Comparison of ENCODE assay signal across 27 cellular contexts in the genomic region with DNA sequence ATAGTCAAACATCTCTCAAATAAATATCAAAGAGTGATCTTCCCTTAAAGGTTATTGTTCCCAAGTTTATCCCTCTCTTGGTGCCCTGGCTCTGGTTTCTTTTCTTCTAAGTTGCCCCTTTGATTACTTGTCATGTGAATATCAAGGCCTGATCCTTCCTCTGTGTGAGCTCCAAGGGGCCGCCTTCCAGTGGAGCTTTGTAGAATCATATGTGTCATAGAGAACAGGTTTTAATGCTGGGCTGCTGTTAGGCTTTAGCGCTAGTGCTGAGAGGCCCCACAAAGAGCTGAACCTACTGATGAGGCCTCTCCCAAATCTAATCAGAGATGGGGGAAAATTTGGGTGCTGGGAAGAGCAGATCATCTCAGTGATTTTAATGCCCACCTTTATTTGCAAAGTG. TPM values are rescaled to one million over a fixed set of nuclear protein-coding genes. Genes with fewer than 3 reads are reported as not detected.
DNase-seq lines count a peak whose midpoint lies in the region; ATAC-seq, FAIRE-seq and TF ChIP-seq lines count a peak whose summit lies in the region.
"Had no signal": no experiment of that assay in that cellular context is flagged by ENCODE, and none has a peak within 500 bp of the region (broad histone marks: within the 10 kb centered on the region; RNA-seq: fewer than 3 reads in every experiment).

No MANE protein-coding gene starts in this region.

- H3K9me3 ChIP-seq in A549 (no peaks in the 10 kb centered on the region), PC-9 (ENCODE audit: insufficient read depth, low read depth) (no peaks in the 10 kb centered on the region), mesodermal cell (ENCODE audit: control insufficient read depth, low read length) (no peaks in the 10 kb centered on the region)
- H3K9me3 ChIP-seq: neutrophil, prostate gland, thoracic aorta, vagina had no signal

- H3K4me1 ChIP-seq in A549 (peaks cover 71% of the 10 kb centered on the region), GM23338 (ENCODE audit: insufficient read depth) (peaks cover 69% of the 10 kb centered on the region), PC-9 (replicated peaks; ENCODE audit: insufficient read depth) (peaks cover 38% of the 10 kb centered on the region), mesodermal cell (ENCODE audit: control insufficient read depth, insufficient read depth, low read length, poor library complexity, severe bottlenecking) (peaks cover 48% of the 10 kb centered on the region)
- H3K4me1 ChIP-seq: prostate gland had no signal

- peaks cover 17% of the 10 kb centered on the region for H3K36me3 Mint-ChIP-seq in GM23338 (ENCODE audit: low read depth)
- peaks cover 2% of the 10 kb centered on the region for H3K36me3 Mint-ChIP-seq in activated CD4-positive, alpha-beta T cell treated with anti-CD3 and anti-CD28 coated beads for 36 hours (ENCODE audit: low read depth)
- peaks cover 10% of the 10 kb centered on the region for H3K36me3 Mint-ChIP-seq in activated naive CD4-positive, alpha-beta T cell treated with anti-CD3 and anti-CD28 coated beads for 36 hours (ENCODE audit: low read depth)

- no peak for TF ChIP-seq POLR2A in A549 (IDR thresholded peaks at IDR 0.05; ENCODE audit: low read length)

- CTCF ChIA-PET in A549 (lab: Yijun Ruan, JAX): no interaction called here
- CTCF ChIA-PET in PC-9 (lab: Charles Lee): no interaction called here
- CTCF ChIA-PET in activated CD4-positive, alpha-beta T cell treated with anti-CD3 and anti-CD28 coated beads for 36 hours (lab: Charles Lee): no interaction called here
- CTCF ChIA-PET in activated naive CD4-positive, alpha-beta T cell treated with anti-CD3 and anti-CD28 coated beads for 36 hours (lab: Charles Lee): no interaction called here

- peaks cover 86% of the 10 kb centered on the region for H4K20me1 ChIP-seq in GM23338 (replicated peaks; ENCODE audit: insufficient read depth)
- peaks cover 68% of the 10 kb centered on the region for H4K20me1 ChIP-seq in PC-9 (ENCODE audit: insufficient read depth)

- peaks cover 75% of the 10 kb centered on the region for H3K4me1 Mint-ChIP-seq in GM23338
- H3K4me1 Mint-ChIP-seq in activated CD4-positive, alpha-beta T cell treated with anti-CD3 and anti-CD28 coated beads for 36 hours: peaks cover 24% of the 10 kb centered on the region
- H3K4me1 Mint-ChIP-seq in activated naive CD4-positive, alpha-beta T cell treated with anti-CD3 and anti-CD28 coated beads for 36 hours (ENCODE audit: low read depth): peaks cover 16% of the 10 kb centered on the region

- DNase-seq in A549 (ENCODE audit: low read depth in 1 of 2, low spot score in 1 of 2): no peak
- DNase-seq in GM23338 (ENCODE audit: low spot score): no peak
- no peak for DNase-seq in PC-9
- no peak for DNase-seq in activated CD4-positive, alpha-beta T cell treated with anti-CD3 and anti-CD28 coated beads for 36 hours
- no peak for DNase-seq in COLO829 (ENCODE audit: low spot score)
- no peak for DNase-seq in activated naive CD4-positive, alpha-beta T cell treated with anti-CD3 and anti-CD28 coated beads for 36 hours
- DNase-seq: activated CD4-positive, alpha-beta T cell treated with anti-CD3 and anti-CD28 coated beads, Interleukin-2, amount 10 ng/mL, durations not matched to agents 7 days and 5 days; activated gamma-delta T cell treated with Interleukin-2 at 50 U/mL for 16 hours; activated T-cell treated with anti-CD3 and anti-CD28 coated beads, Interleukin-2, amount 50 U/mL, for 24 hours; dorsolateral prefrontal cortex; NCI-H1105; NCI-H2029 treated with DMSO at 0.1 percent for 48 hours; NCI-H510A; SHP77; stimulated activated naive CD8-positive, alpha-beta T cell treated with anti-CD3 and anti-CD28 coated beads, Interleukin-15, Interleukin-2, amounts not matched to agents 100 U/mL and 50 U/mL, for 24 hours; T1000; WERI-Rb-1 had no signal

- FAIRE-seq in A549 (lab: Jason Lieb, UNC): no peak
- FAIRE-seq: endothelial cell of umbilical vein had no signal

- WGBS in A549 (ENCODE audit: missing lambda C conversion rate): 78% methylated on average over 2 of the region's 2 CpGs
- WGBS in mesodermal cell (ENCODE audit: insufficient coverage in 2 of 2), 2 experiments: 72 to 80% methylated on average over 2 of the region's 2 CpGs

- no peaks in the 10 kb centered on the region for H3K9me3 Mint-ChIP-seq in GM23338
- H3K9me3 Mint-ChIP-seq in activated CD4-positive, alpha-beta T cell treated with anti-CD3 and anti-CD28 coated beads for 36 hours (ENCODE audit: low read depth): no peaks in the 10 kb centered on the region
- H3K9me3 Mint-ChIP-seq in activated naive CD4-positive, alpha-beta T cell treated with anti-CD3 and anti-CD28 coated beads for 36 hours: peaks cover 1% of the 10 kb centered on the region
- H3K9me3 Mint-ChIP-seq: activated T-cell treated with anti-CD3 and anti-CD28 coated beads, Interleukin-2, amount 50 U/mL, for 24 hours had no signal

- no peak for TF ChIP-seq CTCF in A549 (IDR thresholded peaks at IDR 0.05)
- no peak for TF ChIP-seq CTCF in GM23338 (conservative IDR thresholded peaks at IDR 0.05; ENCODE audit: low read depth in 2 of 2)
- TF ChIP-seq CTCF in PC-9 (conservative IDR thresholded peaks at IDR 0.05): no peak

- no peak for TF ChIP-seq EP300 in A549 (IDR thresholded peaks at IDR 0.05)

- H3K79me2 ChIP-seq in GM23338 (replicated peaks; ENCODE audit: insufficient read depth) (peaks cover 100% of the 10 kb centered on the region), PC-9 (ENCODE audit: low read depth) (peaks cover 95% of the 10 kb centered on the region)

- H2AFZ ChIP-seq in GM23338: no peak overlapping the region
- no peak overlapping the region for H2AFZ ChIP-seq in PC-9

- H3K27me3 Mint-ChIP-seq in GM23338 (ENCODE audit: insufficient read depth, low read depth, poor library complexity): peaks cover 10% of the 10 kb centered on the region
- no peaks in the 10 kb centered on the region for H3K27me3 Mint-ChIP-seq in activated CD4-positive, alpha-beta T cell treated with anti-CD3 and anti-CD28 coated beads for 36 hours
- no peaks in the 10 kb centered on the region for H3K27me3 Mint-ChIP-seq in activated naive CD4-positive, alpha-beta T cell treated with anti-CD3 and anti-CD28 coated beads for 36 hours (ENCODE audit: low read depth)
- H3K27me3 Mint-ChIP-seq: activated CD4-positive, alpha-beta T cell treated with anti-CD3 and anti-CD28 coated beads, Interleukin-2, amount 10 ng/mL, durations not matched to agents 7 days and 5 days; activated T-cell treated with anti-CD3 and anti-CD28 coated beads, Interleukin-2, amount 50 U/mL, for 24 hours had no signal

- H3F3A ChIP-seq in GM23338 (replicated peaks; ENCODE audit: low read depth) (no peaks in the 10 kb centered on the region), PC-9 (ENCODE audit: insufficient read depth, low read depth) (peaks cover 38% of the 10 kb centered on the region; the same call in 1 of the 2 replicates)

- H3K27ac ChIP-seq in A549 (peak overlapping the region; percentile 76 to 81; a peak in 4 of 6 replicates), GM23338 (ENCODE audit: low read depth) (peak overlapping the region; percentile 27; the same call in 1 of the 2 replicates), PC-9 (no peak overlapping the region), mesodermal cell (ENCODE audit: low read depth, low read length, severe bottlenecking) (peak overlapping the region; percentile 39)
- H3K27ac ChIP-seq: C4-2B, dorsolateral prefrontal cortex, prostate gland, thoracic aorta, vagina, WERI-Rb-1 had no signal

- no peak for TF ChIP-seq RAD21 in A549 (conservative IDR thresholded peaks at IDR 0.05 in 1 of 2, IDR thresholded peaks at IDR 0.05 in 1 of 2)

- POLR2A ChIA-PET in A549 (lab: Yijun Ruan, JAX): no interaction called here
- POLR2A ChIA-PET in PC-9 (lab: Charles Lee; ENCODE audit: unreplicated experiment): no interaction called here
- POLR2A ChIA-PET in activated CD4-positive, alpha-beta T cell treated with anti-CD3 and anti-CD28 coated beads for 36 hours (lab: Charles Lee): no interaction called here

- H3K27me3 ChIP-seq in GM23338 (ENCODE audit: insufficient read depth) (no peaks in the 10 kb centered on the region), PC-9 (ENCODE audit: insufficient read depth, low read depth) (no peaks in the 10 kb centered on the region)
- H3K27me3 ChIP-seq: dorsolateral prefrontal cortex, neutrophil, vagina had no signal

- H3K4me3 ChIP-seq in A549: no peak overlapping the region
- no peak overlapping the region for H3K4me3 ChIP-seq in GM23338
- no peak overlapping the region for H3K4me3 ChIP-seq in PC-9
- H3K4me3 ChIP-seq in mesodermal cell (ENCODE audit: extremely low read depth, insufficient read depth, low read length, poor library complexity, severe bottlenecking): no peak overlapping the region
- H3K4me3 ChIP-seq: dorsolateral prefrontal cortex, prostate gland, thoracic aorta, vagina had no signal

- H3K36me3 ChIP-seq in GM23338 (ENCODE audit: insufficient read depth): no peaks in the 10 kb centered on the region
- no peaks in the 10 kb centered on the region for H3K36me3 ChIP-seq in PC-9 (ENCODE audit: low read depth)
- H3K36me3 ChIP-seq in mesodermal cell (ENCODE audit: control insufficient read depth, insufficient read depth, low read length): peaks cover 5% of the 10 kb centered on the region
- H3K36me3 ChIP-seq: neutrophil, prostate gland, thoracic aorta, vagina, WERI-Rb-1 had no signal

- H3K4me3 Mint-ChIP-seq in GM23338: no peak overlapping the region
- no peak overlapping the region for H3K4me3 Mint-ChIP-seq in activated CD4-positive, alpha-beta T cell treated with anti-CD3 and anti-CD28 coated beads for 36 hours
- H3K4me3 Mint-ChIP-seq in activated naive CD4-positive, alpha-beta T cell treated with anti-CD3 and anti-CD28 coated beads for 36 hours: no peak overlapping the region
- H3K4me3 Mint-ChIP-seq: activated CD4-positive, alpha-beta T cell treated with anti-CD3 and anti-CD28 coated beads, Interleukin-2, amount 10 ng/mL, durations not matched to agents 7 days and 5 days; activated T-cell treated with anti-CD3 and anti-CD28 coated beads, Interleukin-2, amount 50 U/mL, for 24 hours had no signal

- peak overlapping the region; percentile 54 for H3K27ac Mint-ChIP-seq in GM23338
- no peak overlapping the region for H3K27ac Mint-ChIP-seq in activated CD4-positive, alpha-beta T cell treated with anti-CD3 and anti-CD28 coated beads for 36 hours
- H3K27ac Mint-ChIP-seq in activated naive CD4-positive, alpha-beta T cell treated with anti-CD3 and anti-CD28 coated beads for 36 hours: no peak overlapping the region
- H3K27ac Mint-ChIP-seq: activated CD4-positive, alpha-beta T cell treated with anti-CD3 and anti-CD28 coated beads, Interleukin-2, amount 10 ng/mL, durations not matched to agents 7 days and 5 days; activated T-cell treated with anti-CD3 and anti-CD28 coated beads, Interleukin-2, amount 50 U/mL, for 24 hours had no signal

- peak overlapping the region; percentile 75 for H3K4me2 ChIP-seq in A549
- H3K4me2 ChIP-seq in GM23338: peak overlapping the region; percentile 33
- H3K4me2 ChIP-seq in PC-9: 0 out of 2 replicates have a peak overlapping the region, but pooled peaks have one; percentile 20

- intact Hi-C loops in PC-9 (cut with micrococcal nuclease; ENCODE audit: unreplicated experiment): no loop called here
- intact Hi-C loops in activated CD4-positive, alpha-beta T cell treated with anti-CD3 and anti-CD28 coated beads for 36 hours (cut with DNase I, micrococcal nuclease): no loop called here
- intact Hi-C loops in activated naive CD4-positive, alpha-beta T cell treated with anti-CD3 and anti-CD28 coated beads for 36 hours (cut with micrococcal nuclease): no loop called here

- no TSS peak for BruUV-seq in PC-9 (replicated peaks; lab: Mats Ljungman, UMichigan)

- ATAC-seq in A549 (no peak), GM23338 (peak; percentile 16), HG02588 (IDR thresholded peaks at IDR 0.05; ENCODE audit: unreplicated experiment) (no peak)
- no peak for ATAC-seq in activated CD4-positive, alpha-beta T cell treated with anti-CD3 and anti-CD28 coated beads for 36 hours
- ATAC-seq: left lobe of liver; Panc1; stimulated activated naive CD8-positive, alpha-beta T cell treated with anti-CD3 and anti-CD28 coated beads, Interleukin-15, Interleukin-2, amounts not matched to agents 100 U/mL and 50 U/mL, for 24 hours had no signal

- H3K9me2 ChIP-seq in GM23338 (ENCODE audit: insufficient read depth) (no peaks in the 10 kb centered on the region), PC-9 (ENCODE audit: insufficient read depth) (no peaks in the 10 kb centered on the region)

RNA-seq across cellular contexts. Expression of gene UCK2, which starts 25.5 kb away (rescaled TPM):
- polyA plus RNA-seq in A549 (2011; rRNA removed): 98.9 and 123 TPM in 2 replicates
- polyA plus RNA-seq in A549 (2012; cell fraction: cytosol; rRNA removed): 165 and 172 TPM in 2 replicates
- polyA plus RNA-seq in A549 (2012; cell fraction: nucleus; rRNA removed): 112 and 121 TPM in 2 replicates
- polyA plus RNA-seq in A549 (2017; fragmentation: RNase III; extraction: RNeasy Plus Mini Kit Qiagen cat#74134 plus additional on column Dnase treatment): 72.4 to 76.5 TPM (median 74.8 TPM) in 3 replicates
- polyA minus RNA-seq in A549 (2011; rRNA and poly(A)+ RNA removed): 172 and 179 TPM in 2 replicates
- 141 and 149 TPM in 2 replicates for total RNA-seq in GM23338 (2014; rRNA removed; shearing (Covaris generic))
- polyA plus RNA-seq in GM23338 (2016; fragmentation: Nextera tagmentation; extraction: Ambion mirVana): 101 and 104 TPM in 2 replicates
- 54.8 and 59.9 TPM in 2 replicates for total RNA-seq in PC-9 (2021)
- 43.9 TPM for polyA plus RNA-seq in mesodermal cell (2013, experiment 1 of 2)
- polyA plus RNA-seq in mesodermal cell (2013, experiment 2 of 2): 43.2 TPM
- 10 to 100 TPM; 69.4 to 81.5 TPM for total RNA-seq in activated CD4-positive, alpha-beta T cell treated with anti-CD3 and anti-CD28 coated beads for 36 hours
- total RNA-seq in activated naive CD4-positive, alpha-beta T cell treated with anti-CD3 and anti-CD28 coated beads for 36 hours: 10 to 100 TPM; 58.8 to 61.5 TPM

Comparison
In these comparisons a context has a peak if more than half of its experiments do, and no peak if none do; other contexts are left out.
1. H3K4me2 ChIP-seq: peak in every context shown above with its lines; median percentile 75 in A549; 33 in GM23338; 20 in PC-9.